In genomic region chr1:41440321-41441090, GRCh38 we compare ENCODE assay signal across 20 cellular contexts. TPM values are rescaled to one million over a fixed set of nuclear protein-coding genes. Genes with fewer than 3 reads are reported as not detected.
DNase-seq lines count a peak whose midpoint lies in the region; ATAC-seq, FAIRE-seq and TF ChIP-seq lines count a peak whose summit lies in the region.
"Had no signal": no experiment of that assay in that cellular context is flagged by ENCODE, and none has a peak within 500 bp of the region (broad histone marks: within the 10 kb centered on the region; RNA-seq: fewer than 3 reads in every experiment).

No MANE protein-coding gene starts in this region.

- H2AK5ac ChIP-seq in trophoblast cell (ENCODE audit: low read length): peak overlapping the region; percentile 15

- H3K4me3 ChIP-seq in bronchial epithelial cell (ENCODE audit: low read depth, low read length) (no peak overlapping the region), trophoblast cell (ENCODE audit: low read depth, low read length) (no peak overlapping the region)

- H2AFZ ChIP-seq in trophoblast cell (ENCODE audit: insufficient read depth, low read length, poor library complexity): no peak overlapping the region

- DNase-seq in DMS79 treated with DMSO at 0.1 percent for 48 hours (lab: John Stamatoyannopoulos, UW) (peak; percentile 42), DMS79 (lab: John Stamatoyannopoulos, UW) (no peak), M059J (ENCODE audit: low read depth) (peak; percentile 29), bronchial epithelial cell (ENCODE audit: low read depth) (peak; percentile 13), trophoblast cell (no peak)
- no peak for DNase-seq in stimulated activated CD4-positive, alpha-beta T cell treated with anti-CD3 and anti-CD28 coated beads, Interleukin-4, amount 100 ng/mL, for 4 hours
- DNase-seq: Calu3; CD4-positive, alpha-beta memory T cell; GF-D8; H7; NCI-H187; NCI-H526 treated with DMSO at 0.1 percent for 48 hours; NK-92 treated with Interleukin-12 subunit alpha and Interleukin-12 subunit beta, amount 100 ng/mL, for 24 hours; SHP77 treated with DMSO at 0.1 percent for 48 hours had no signal

- no peak for FAIRE-seq in bronchial epithelial cell (lab: Jason Lieb, UNC)
- FAIRE-seq: GM12892, HTR-8/SVneo had no signal

- H3K14ac ChIP-seq in trophoblast cell (ENCODE audit: low read length): no peak overlapping the region

- peaks cover 37% of the 10 kb centered on the region for H3K79me1 ChIP-seq in trophoblast cell (ENCODE audit: low read length)

- H3K27me3 ChIP-seq in bronchial epithelial cell (ENCODE audit: control insufficient read depth, insufficient read depth, low read length): peaks cover 9% of the 10 kb centered on the region
- H3K27me3 ChIP-seq in trophoblast cell (ENCODE audit: insufficient read depth, low read length): no peaks in the 10 kb centered on the region

- no peaks in the 10 kb centered on the region for H3K36me3 ChIP-seq in bronchial epithelial cell (ENCODE audit: control insufficient read depth, insufficient read depth, low read length)
- peaks cover 0 to 3% of the 10 kb centered on the region in 2 experiments for H3K36me3 ChIP-seq in trophoblast cell (ENCODE audit: control insufficient read depth in 1 of 2, insufficient read depth in 2 of 2, low read length in 2 of 2)

- H3K4me1 ChIP-seq in trophoblast cell (ENCODE audit: control insufficient read depth in 1 of 2, insufficient read depth in 2 of 2, low read length in 2 of 2): peaks cover 20 to 34% of the 10 kb centered on the region in 2 experiments

- no peak overlapping the region for H3K9ac ChIP-seq in trophoblast cell (ENCODE audit: low read length)

- no peak overlapping the region for H3K4me2 ChIP-seq in trophoblast cell (ENCODE audit: low read length)

- TF ChIP-seq CTCF in bronchial epithelial cell (IDR thresholded peaks at IDR 0.05; ENCODE audit: insufficient read depth, low read length, severe bottlenecking): no peak

- peaks cover 3% of the 10 kb centered on the region for H3K9me3 ChIP-seq in trophoblast cell (ENCODE audit: insufficient read depth, low read depth, low read length)

- H2BK5ac ChIP-seq in trophoblast cell (ENCODE audit: low read depth, low read length, poor library complexity): no peak overlapping the region

- no peak overlapping the region for H3K4ac ChIP-seq in trophoblast cell (ENCODE audit: low read depth, low read length)

- peak overlapping the region; percentile 21 for H4K91ac ChIP-seq in trophoblast cell (ENCODE audit: low read depth, low read length)

- ATAC-seq in activated CD4-positive, CD25-positive, alpha-beta regulatory T cell treated with anti-CD3 and anti-CD28 coated beads, Interleukin-2, amount 50 U/mL, for 24 hours: no peak
- ATAC-seq in HG03159 (IDR thresholded peaks at IDR 0.05; ENCODE audit: unreplicated experiment): no peak

- H3K18ac ChIP-seq in trophoblast cell (ENCODE audit: low read length): no peak overlapping the region

- peak overlapping the region; percentile 72 for H2BK12ac ChIP-seq in trophoblast cell (ENCODE audit: low read length)

- H3K27ac ChIP-seq in trophoblast cell (ENCODE audit: low read depth, low read length): no peak overlapping the region

- H3K79me2 ChIP-seq in trophoblast cell (ENCODE audit: control insufficient read depth, insufficient read depth, low read length, poor library complexity): peaks cover 8% of the 10 kb centered on the region

- H2BK120ac ChIP-seq in trophoblast cell (ENCODE audit: insufficient read depth, low read length, poor library complexity): no peak overlapping the region

- H4K8ac ChIP-seq in trophoblast cell (ENCODE audit: low read depth, low read length): no peak overlapping the region

- H3K23ac ChIP-seq in trophoblast cell (ENCODE audit: low read length): no peak overlapping the region

- H4K12ac ChIP-seq in trophoblast cell (ENCODE audit: low read depth, low read length): no peak overlapping the region

- no CpG with 5 or more reads among the region's 4 CpGs for WGBS in trophoblast cell (ENCODE audit: extremely low coverage, insufficient coverage, insufficient read length)

RNA-seq across cellular contexts. Expression of gene EDN2, which starts 44.0 kb away (rescaled TPM):
- not detected in 2 replicates for total RNA-seq in M059J (2014; rRNA removed; shearing (Covaris generic))
- 1.6 and 13.3 TPM in 2 replicates for total RNA-seq in bronchial epithelial cell
- 0.14 and 0.19 TPM in 2 replicates for polyA plus RNA-seq in trophoblast cell (2013)
- total RNA-seq: CD4-positive, alpha-beta memory T cell; LHCN-M2; OCI-LY7 had no signal
- polyA plus RNA-seq: CD4-positive, alpha-beta memory T cell had no signal

Comparison
In these comparisons a context has a peak if more than half of its experiments do, and no peak if none do; other contexts are left out.
1. DNase-seq: peak in DMS79 treated with DMSO at 0.1 percent for 48 hours (single experiment), M059J (single experiment) and bronchial epithelial cell (single experiment); none in DMS79 (single experiment), trophoblast cell (0 of 2) and stimulated activated CD4-positive, alpha-beta T cell treated with anti-CD3 and anti-CD28 coated beads, Interleukin-4, amount 100 ng/mL, for 4 hours (0 of 2).